ENCODE assay signal across 8 cellular contexts in genomic region chr2:222655748-222656543, GRCh38. TPM values are rescaled to one million over a fixed set of nuclear protein-coding genes. Genes with fewer than 3 reads are reported as not detected.
A peak's percentile ranks its signal among the peaks of the same experiment; 100 is the strongest.
DNase-seq lines count a peak whose midpoint lies in the region; ATAC-seq and TF ChIP-seq lines count a peak whose summit lies in the region.

TSS of gene FARSB (minus strand) at chr2:222656092. CDS start at chr2:222656073, 19 bp downstream.

- no peak for TF ChIP-seq POLR2A in lower leg skin (IDR thresholded peaks at IDR 0.05)

- POLR2A ChIA-PET in activated CD4-positive, alpha-beta memory T cell treated with anti-CD3 and anti-CD28 coated beads for 36 hours (lab: Charles Lee) = interaction anchor here (1.1 kb wide), 1 partner anchor 205 kb away, joined by 4 read pairs; the partner anchor contains the start of gene ACSL3

- WGBS in lower leg skin, 2 donors = 0 to 1% methylated on average over 48 to 50 of the region's 50 CpGs

- H3K27ac ChIP-seq in dorsolateral prefrontal cortex = peak within 1 kb of the TSS; percentile 73 to 100 (median 98)

- intact Hi-C loops in activated CD4-positive, alpha-beta memory T cell treated with anti-CD3 and anti-CD28 coated beads for 36 hours (cut with micrococcal nuclease) = loop anchor here (1.0 to 5.0 kb wide), 5 partner anchors 133 to 1181 kb away; partner anchors contain the start of gene AP1S3
- intact Hi-C loops in dorsolateral prefrontal cortex (cut with DNase I) (loop anchor here in 1 of 2 donors (5.0 kb wide), 1 partner anchor 206 kb away; the partner anchor contains the start of gene ACSL3), lower leg skin (cut with DNase I; ENCODE audit: low total_unique reads) (no loop called here)

- H3K9me3 Mint-ChIP-seq in activated CD4-positive, alpha-beta memory T cell treated with anti-CD3 and anti-CD28 coated beads for 36 hours = no peaks in the 10 kb centered on the region

- H3K27me3 Mint-ChIP-seq in activated CD4-positive, alpha-beta memory T cell treated with anti-CD3 and anti-CD28 coated beads for 36 hours = no peaks in the 10 kb centered on the region

- peaks cover 37% of the 10 kb centered on the region for H3K4me1 Mint-ChIP-seq in activated CD4-positive, alpha-beta memory T cell treated with anti-CD3 and anti-CD28 coated beads for 36 hours (ENCODE audit: low read depth)

- H3K36me3 Mint-ChIP-seq in activated CD4-positive, alpha-beta memory T cell treated with anti-CD3 and anti-CD28 coated beads for 36 hours = peaks cover 11% of the 10 kb centered on the region

- CTCF ChIA-PET in activated CD4-positive, alpha-beta memory T cell treated with anti-CD3 and anti-CD28 coated beads for 36 hours (lab: Charles Lee) = interaction anchor here (0.6 to 3.2 kb wide), 3 partner anchors 35 to 283 kb away, joined by 3 to 11 read pairs (median 3); no protein-coding TSS in a partner anchor

- peak within 1 kb of the TSS; percentile 98 for H3K27ac Mint-ChIP-seq in activated CD4-positive, alpha-beta memory T cell treated with anti-CD3 and anti-CD28 coated beads for 36 hours

- peak; percentile 88 for ATAC-seq in GM19438 (IDR thresholded peaks at IDR 0.05; ENCODE audit: low read depth, unreplicated experiment)
- ATAC-seq in HG03575 (IDR thresholded peaks at IDR 0.05; ENCODE audit: extremely low read depth, insufficient number of reproducible peaks, low FRiP score, unreplicated experiment) = peak; percentile 63

- no peaks in the 10 kb centered on the region for H3K27me3 ChIP-seq in dorsolateral prefrontal cortex

- H3K4me3 Mint-ChIP-seq in activated CD4-positive, alpha-beta memory T cell treated with anti-CD3 and anti-CD28 coated beads for 36 hours = peak within 1 kb of the TSS; percentile 91

- peak in 17 of 56 donors; percentile 4 to 47 (median 21) for TF ChIP-seq CTCF in dorsolateral prefrontal cortex (IDR thresholded peaks at IDR 0.05 in 54 of 56, conservative IDR thresholded peaks at IDR 0.05 in 2 of 56; ENCODE audit: low read depth in 1 of 56, partially characterized antibody in 56 of 56)
- TF ChIP-seq CTCF in lower leg skin (IDR thresholded peaks at IDR 0.05) = no peak

- H3K4me3 ChIP-seq in dorsolateral prefrontal cortex (peak within 1 kb of the TSS; percentile 66 to 100 (median 96)), lower leg skin (ENCODE audit: low read depth, poor library complexity, severe bottlenecking) (peak within 1 kb of the TSS; percentile 83)

- peak; percentile 98 for DNase-seq in CD1c-positive myeloid dendritic cell (ENCODE audit: extremely low spot score)
- peak; percentile 94 for DNase-seq in NCI-H82 treated with DMSO at 0.1 percent for 48 hours (lab: John Stamatoyannopoulos, UW; ENCODE audit: unreplicated experiment)
- DNase-seq in activated CD4-positive, alpha-beta memory T cell treated with anti-CD3 and anti-CD28 coated beads for 36 hours = peak; percentile 95
- peak; percentile 92 to 97 (median 95) for DNase-seq in dorsolateral prefrontal cortex
- DNase-seq in lower leg skin (ENCODE audit: low spot score in 2 of 2) = peak; percentile 93 to 98
- peak; percentile 85 to 90 for DNase-seq in stimulated activated CD4-positive, alpha-beta T cell treated with anti-CD3 and anti-CD28 coated beads, Interleukin-4, amount 100 ng/mL, for 48 hours (ENCODE audit: low read depth in 2 of 2)

RNA-seq across cellular contexts. Expression of gene FARSB, which starts in this region (rescaled TPM):
- total RNA-seq in activated CD4-positive, alpha-beta memory T cell treated with anti-CD3 and anti-CD28 coated beads for 36 hours = 10 to 100 TPM; 40.3 to 41.4 TPM
- total RNA-seq in dorsolateral prefrontal cortex (10 to 100 TPM; 13.2 to 41.5 (median 27.8) TPM), lower leg skin (10 to 100 TPM in 3 of 4 donors, 1 to 10 TPM in 1; 8.6 to 12.2 (median 11.2) TPM)

Comparison
In these comparisons a context has a peak if more than half of its experiments do, and no peak if none do; other contexts are left out.
1. Peak in every context shown above with its lines: DNase-seq, ATAC-seq, H3K4me3 ChIP-seq and H3K27ac ChIP-seq.